Comparison of ENCODE assay signal across 1 cellular context in genomic region chr2:15506231-15506819, GRCh38.
TF ChIP-seq lines count a peak whose summit lies in the region.

No MANE protein-coding gene starts in this region.

TF ChIP-seq in K562, 482 proteins besides CTCF, POLR2A, EP300 and RAD21 (continued from another document):
- no peak for TF ChIP-seq ZNF280B (CRISPR knock-in tag; IDR thresholded peaks at IDR 0.05)
- TF ChIP-seq SMARCB1 (IDR thresholded peaks at IDR 0.05; ENCODE audit: insufficient read length, low read depth) = no peak
- peak; percentile 80 for TF ChIP-seq MAFG (tag; conservative IDR thresholded peaks at IDR 0.05)
- TF ChIP-seq ZFP1 (CRISPR knock-in tag; IDR thresholded peaks at IDR 0.05) = no peak
- TF ChIP-seq ZNF408 (CRISPR knock-in tag; IDR thresholded peaks at IDR 0.05; ENCODE audit: low read depth) = no peak
- no peak for TF ChIP-seq SUPT5H (IDR thresholded peaks at IDR 0.05)
- peak; percentile 47; the same call in 1 of the 2 replicates for TF ChIP-seq MAFK (IDR thresholded peaks at IDR 0.05; ENCODE audit: low read length)
- TF ChIP-seq CEBPB (tag; IDR thresholded peaks at IDR 0.05) = 0 out of 2 replicates have a peak, but pooled peaks have one; percentile 6
- no peak for TF ChIP-seq PHTF2 (CRISPR knock-in tag; IDR thresholded peaks at IDR 0.05)
- TF ChIP-seq EHMT2 (IDR thresholded peaks at IDR 0.05) = no peak
- peak; percentile 55 for TF ChIP-seq MAFF (IDR thresholded peaks at IDR 0.05; ENCODE audit: low read length)
- TF ChIP-seq, protein P1, sequence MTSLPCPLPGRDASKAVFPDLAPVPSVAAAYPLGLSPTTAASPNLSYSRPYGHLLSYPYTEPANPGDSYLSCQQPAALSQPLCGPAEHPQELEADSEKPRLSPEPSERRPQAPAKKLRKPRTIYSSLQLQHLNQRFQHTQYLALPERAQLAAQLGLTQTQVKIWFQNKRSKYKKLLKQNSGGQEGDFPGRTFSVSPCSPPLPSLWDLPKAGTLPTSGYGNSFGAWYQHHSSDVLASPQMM (CRISPR knock-in tag; IDR thresholded peaks at IDR 0.05) = no peak
- TF ChIP-seq NFIC (IDR thresholded peaks at IDR 0.05) = no peak
- TF ChIP-seq MYC (IDR thresholded peaks at IDR 0.05; ENCODE audit: low read depth, low read length) = no peak
- no peak for TF ChIP-seq MYC (CRISPR knock-in tag; IDR thresholded peaks at IDR 0.05; ENCODE audit: borderline replicate concordance, low read depth)
- TF ChIP-seq FOXM1 (IDR thresholded peaks at IDR 0.05; ENCODE audit: low read depth) = no peak
- TF ChIP-seq FOXM1 (CRISPR knock-in tag; IDR thresholded peaks at IDR 0.05; ENCODE audit: low read depth) = no peak
- TF ChIP-seq CEBPG (CRISPR knock-in tag; IDR thresholded peaks at IDR 0.05) = no peak
- TF ChIP-seq CEBPG (tag; conservative IDR thresholded peaks at IDR 0.05 in 1 of 2, IDR thresholded peaks at IDR 0.05 in 1 of 2) = peak in 1 of 2 experiments; percentile 23; a peak in 1 of 4 replicates
- no peak for TF ChIP-seq CAMTA2 (CRISPR knock-in tag; conservative IDR thresholded peaks at IDR 0.05)
- no peak for TF ChIP-seq ETV5 (CRISPR knock-in tag; IDR thresholded peaks at IDR 0.05; ENCODE audit: low read depth)
- no peak for TF ChIP-seq ARID4B (CRISPR knock-in tag; IDR thresholded peaks at IDR 0.05)
- no peak for TF ChIP-seq PURB (CRISPR knock-in tag; IDR thresholded peaks at IDR 0.05; ENCODE audit: low read depth)
